29 cellular contexts compared by ENCODE assay signal in genomic region chr3:166457382-166457781, GRCh38.
"Had no signal": no experiment of that assay in that cellular context is flagged by ENCODE, and none has a peak within 500 bp of the region (broad histone marks: within the 10 kb centered on the region; RNA-seq: fewer than 3 reads in every experiment).

No MANE protein-coding gene starts in this region.

- H3K36me3 ChIP-seq: stomach, suprapubic skin, thoracic aorta, thyroid gland, tibial artery, tibial nerve, transverse colon, upper lobe of left lung, upper lobe of right lung, uterus, vagina had no signal

- H3K36me3 Mint-ChIP-seq: stimulated activated effector memory CD8-positive, alpha-beta T cell treated with anti-CD3 and anti-CD28 coated beads, Interleukin-12 subunit alpha, Interleukin-12 subunit beta, amount 100 ng/mL, for 72 hours; stimulated activated memory B cell treated with anti-CD40 and anti-IgM and Interleukin-4, amounts not matched to agents 10 μg/mL and 1 μg/mL and 100 μg/mL, for 72 hours; stimulated activated naive B cell treated with anti-CD40 and anti-IgM and Interleukin-4, amounts not matched to agents 10 μg/mL and 1 μg/mL and 100 μg/mL, for 72 hours; type B pancreatic cell had no signal

- DNase-seq: stimulated activated CD4-positive, alpha-beta T cell treated with anti-CD3 and anti-CD28 coated beads, Interleukin-2, amount 100 ng/mL, for 48 hours; stimulated activated CD4-positive, alpha-beta T cell treated with anti-CD3 and anti-CD28 coated beads, Interleukin-4, amount 100 ng/mL, for 1 hour; stimulated activated CD4-positive, alpha-beta T cell treated with anti-CD3 and anti-CD28 coated beads, Interleukin-4, amount 100 ng/mL, for 24 hours; stimulated activated CD4-positive, alpha-beta T cell treated with anti-CD3 and anti-CD28 coated beads, Interleukin-4, amount 100 ng/mL, for 4 hours; stimulated activated CD8-positive, alpha-beta memory T cell treated with anti-CD3 and anti-CD28 coated beads, Interleukin-4, amount 100 ng/mL, for 48 hours; stimulated activated naive B cell treated with anti-CD40 and anti-IgM and Interleukin-4, amounts not matched to agents 10 μg/mL and 1 μg/mL and 100 μg/mL, for 72 hours; stimulated activated naive CD4-positive, alpha-beta T cell; stimulated activated naive CD4-positive, alpha-beta T cell treated with Interleukin-2 at 50 U/mL for 16 hours; stimulated activated naive CD8-positive, alpha-beta T cell treated with anti-CD3 and anti-CD28 coated beads, Interleukin-15, amount 100 ng/mL, for 72 hours; stimulated activated naive CD8-positive, alpha-beta T cell treated with anti-CD3 and anti-CD28 coated beads, Interleukin-15, Interleukin-2, amounts not matched to agents 100 U/mL and 50 U/mL, for 24 hours; stomach; substantia nigra; testis; thyroid gland; tibial artery; transverse colon; trophoblast cell; upper lobe of left lung; upper lobe of right lung; uterus had no signal

- H3K27ac Mint-ChIP-seq: stimulated activated effector memory CD8-positive, alpha-beta T cell treated with anti-CD3 and anti-CD28 coated beads, Interleukin-12 subunit alpha, Interleukin-12 subunit beta, amount 100 ng/mL, for 72 hours; stimulated activated memory B cell treated with anti-CD40 and anti-IgM and Interleukin-4, amounts not matched to agents 10 μg/mL and 1 μg/mL and 100 μg/mL, for 72 hours; stimulated activated naive B cell treated with anti-CD40 and anti-IgM and Interleukin-4, amounts not matched to agents 10 μg/mL and 1 μg/mL and 100 μg/mL, for 72 hours; stimulated activated naive CD8-positive, alpha-beta T cell treated with anti-CD3 and anti-CD28 coated beads, Interleukin-15, amount 100 ng/mL, for 72 hours; stimulated activated naive CD8-positive, alpha-beta T cell treated with anti-CD3 and anti-CD28 coated beads, Interleukin-15, Interleukin-2, amounts not matched to agents 100 ng/mL and 50 ng/mL, for 24 hours; type B pancreatic cell had no signal

- H3K4me1 Mint-ChIP-seq: stimulated activated effector memory CD8-positive, alpha-beta T cell treated with anti-CD3 and anti-CD28 coated beads, Interleukin-12 subunit alpha, Interleukin-12 subunit beta, amount 100 ng/mL, for 72 hours; stimulated activated memory B cell treated with anti-CD40 and anti-IgM and Interleukin-4, amounts not matched to agents 10 μg/mL and 1 μg/mL and 100 μg/mL, for 72 hours; stimulated activated naive B cell treated with anti-CD40 and anti-IgM and Interleukin-4, amounts not matched to agents 10 μg/mL and 1 μg/mL and 100 μg/mL, for 72 hours; stimulated activated naive CD8-positive, alpha-beta T cell treated with anti-CD3 and anti-CD28 coated beads, Interleukin-15, amount 100 ng/mL, for 72 hours had no signal

- H3K9me3 ChIP-seq: stomach, suprapubic skin, testis, thoracic aorta, thyroid gland, tibial artery, tibial nerve, transverse colon, upper lobe of left lung, upper lobe of right lung, uterus, vagina had no signal

- H3K27me3 ChIP-seq: stomach, suprapubic skin, testis, thyroid gland, tibial artery, tibial nerve, transverse colon, upper lobe of left lung, upper lobe of right lung, uterus, vagina had no signal

- H3K4me3 ChIP-seq: stomach, suprapubic skin, testis, thoracic aorta, thyroid gland, tibial artery, tibial nerve, transverse colon, upper lobe of left lung, upper lobe of right lung, uterus, vagina had no signal

- FAIRE-seq: urothelium cell line had no signal

- H3K27ac ChIP-seq: stomach, suprapubic skin, testis, thoracic aorta, thyroid gland, tibial artery, tibial nerve, transverse colon, upper lobe of left lung, upper lobe of right lung, uterus, vagina had no signal

- H3K4me3 Mint-ChIP-seq: stimulated activated effector memory CD8-positive, alpha-beta T cell treated with anti-CD3 and anti-CD28 coated beads, Interleukin-12 subunit alpha, Interleukin-12 subunit beta, amount 100 ng/mL, for 72 hours; stimulated activated memory B cell treated with anti-CD40 and anti-IgM and Interleukin-4, amounts not matched to agents 10 μg/mL and 1 μg/mL and 100 μg/mL, for 72 hours; stimulated activated naive B cell treated with anti-CD40 and anti-IgM and Interleukin-4, amounts not matched to agents 10 μg/mL and 1 μg/mL and 100 μg/mL, for 72 hours; stimulated activated naive CD8-positive, alpha-beta T cell treated with anti-CD3 and anti-CD28 coated beads, Interleukin-15, amount 100 ng/mL, for 72 hours; stimulated activated naive CD8-positive, alpha-beta T cell treated with anti-CD3 and anti-CD28 coated beads, Interleukin-15, Interleukin-2, amounts not matched to agents 100 ng/mL and 50 ng/mL, for 24 hours; type B pancreatic cell had no signal

- H3K9me3 Mint-ChIP-seq: type B pancreatic cell had no signal

- H3K4me1 ChIP-seq: stomach, suprapubic skin, testis, thyroid gland, tibial artery, tibial nerve, transverse colon, upper lobe of left lung, upper lobe of right lung, uterus, vagina had no signal

- ATAC-seq: stimulated activated effector memory CD8-positive, alpha-beta T cell treated with anti-CD3 and anti-CD28 coated beads, Interleukin-12 subunit alpha, Interleukin-12 subunit beta, amount 100 ng/mL, for 72 hours; stimulated activated memory B cell treated with anti-CD40 and anti-IgM and Interleukin-4, amounts not matched to agents 10 μg/mL and 1 μg/mL and 100 μg/mL, for 72 hours; stimulated activated naive B cell treated with anti-CD40 and anti-IgM and Interleukin-4, amounts not matched to agents 10 μg/mL and 1 μg/mL and 100 μg/mL, for 72 hours; stimulated activated naive CD8-positive, alpha-beta T cell treated with anti-CD3 and anti-CD28 coated beads, Interleukin-15, amount 100 ng/mL, for 72 hours; stimulated activated naive CD8-positive, alpha-beta T cell treated with anti-CD3 and anti-CD28 coated beads, Interleukin-15, Interleukin-2, amounts not matched to agents 100 U/mL and 50 U/mL, for 24 hours; upper lobe of right lung had no signal

- H3K27me3 Mint-ChIP-seq: stimulated activated memory B cell treated with anti-CD40 and anti-IgM and Interleukin-4, amounts not matched to agents 10 μg/mL and 1 μg/mL and 100 μg/mL, for 72 hours; stimulated activated naive B cell treated with anti-CD40 and anti-IgM and Interleukin-4, amounts not matched to agents 10 μg/mL and 1 μg/mL and 100 μg/mL, for 72 hours; stimulated activated naive CD8-positive, alpha-beta T cell treated with anti-CD3 and anti-CD28 coated beads, Interleukin-15, amount 100 ng/mL, for 72 hours; stimulated activated naive CD8-positive, alpha-beta T cell treated with anti-CD3 and anti-CD28 coated beads, Interleukin-15, Interleukin-2, amounts not matched to agents 100 ng/mL and 50 ng/mL, for 24 hours; type B pancreatic cell had no signal
